In genomic region chr14:89231426-89232113, GRCh38 we compare ENCODE assay signal across 16 cellular contexts.
DNase-seq lines count a peak whose midpoint lies in the region; ATAC-seq and TF ChIP-seq lines count a peak whose summit lies in the region.
"Had no signal": no experiment of that assay in that cellular context is flagged by ENCODE, and none has a peak within 500 bp of the region (broad histone marks: within the 10 kb centered on the region; RNA-seq: fewer than 3 reads in every experiment).

No MANE protein-coding gene starts in this region.

- no peak overlapping the region for H3K4me3 Mint-ChIP-seq in stimulated activated naive CD8-positive, alpha-beta T cell treated with anti-CD3 and anti-CD28 coated beads, Interleukin-15, Interleukin-2, amounts not matched to agents 100 ng/mL and 50 ng/mL, for 24 hours
- no peak overlapping the region for H3K4me3 Mint-ChIP-seq in stimulated activated naive CD8-positive, alpha-beta T cell treated with anti-CD3 and anti-CD28 coated beads, Interleukin-15, amount 100 ng/mL, for 72 hours
- no peak overlapping the region for H3K4me3 Mint-ChIP-seq in nephron progenitor cell

- H3K27me3 ChIP-seq in vagina (no peaks in the 10 kb centered on the region), Karpas-422 (ENCODE audit: low read length) (no peaks in the 10 kb centered on the region)

- no peak overlapping the region for H3K4me3 ChIP-seq in vagina
- no peak overlapping the region for H3K4me3 ChIP-seq in Karpas-422 (ENCODE audit: low read length)
- H3K4me3 ChIP-seq: A549, GM12878, K562, PC-9 had no signal

- H3K9me3 Mint-ChIP-seq in stimulated activated naive CD8-positive, alpha-beta T cell treated with anti-CD3 and anti-CD28 coated beads, Interleukin-15, Interleukin-2, amounts not matched to agents 100 ng/mL and 50 ng/mL, for 24 hours: no peaks in the 10 kb centered on the region
- H3K9me3 Mint-ChIP-seq in stimulated activated naive CD8-positive, alpha-beta T cell treated with anti-CD3 and anti-CD28 coated beads, Interleukin-15, amount 100 ng/mL, for 72 hours: peaks cover 5 to 9% of the 10 kb centered on the region in 2 donors
- peaks cover 11% of the 10 kb centered on the region for H3K9me3 Mint-ChIP-seq in nephron progenitor cell

- no peaks in the 10 kb centered on the region for H3K79me2 ChIP-seq in Karpas-422 (ENCODE audit: low read length)

- H3K9me3 ChIP-seq in vagina (no peaks in the 10 kb centered on the region), Karpas-422 (ENCODE audit: low read length) (no peaks in the 10 kb centered on the region)
- H3K9me3 ChIP-seq: A549, SK-N-SH had no signal

- no peaks in the 10 kb centered on the region for H4K20me1 ChIP-seq in Karpas-422 (ENCODE audit: insufficient read depth, low read depth, low read length)

- TF ChIP-seq CTCF in nephron progenitor cell (IDR thresholded peaks at IDR 0.05): no peak
- TF ChIP-seq CTCF in vagina (IDR thresholded peaks at IDR 0.05): no peak

- H3K36me3 ChIP-seq in vagina: no peaks in the 10 kb centered on the region
- H3K36me3 ChIP-seq in Karpas-422 (ENCODE audit: insufficient read depth, low read length): no peaks in the 10 kb centered on the region

- H3K27me3 Mint-ChIP-seq in stimulated activated naive CD8-positive, alpha-beta T cell treated with anti-CD3 and anti-CD28 coated beads, Interleukin-15, Interleukin-2, amounts not matched to agents 100 ng/mL and 50 ng/mL, for 24 hours: no peaks in the 10 kb centered on the region
- H3K27me3 Mint-ChIP-seq in stimulated activated naive CD8-positive, alpha-beta T cell treated with anti-CD3 and anti-CD28 coated beads, Interleukin-15, amount 100 ng/mL, for 72 hours: no peaks in the 10 kb centered on the region
- H3K27me3 Mint-ChIP-seq in nephron progenitor cell (ENCODE audit: low read depth, poor library complexity): peaks cover 10% of the 10 kb centered on the region

- H3K9ac ChIP-seq in Karpas-422 (ENCODE audit: low read length): no peak overlapping the region
- H3K9ac ChIP-seq: SK-N-SH had no signal

- H3K9me2 ChIP-seq in Karpas-422 (replicated peaks; ENCODE audit: insufficient read depth, low read length): no peaks in the 10 kb centered on the region
- H3K9me2 ChIP-seq: SK-N-SH had no signal

- peaks cover 69% of the 10 kb centered on the region for H3K4me1 Mint-ChIP-seq in stimulated activated naive CD8-positive, alpha-beta T cell treated with anti-CD3 and anti-CD28 coated beads, Interleukin-15, Interleukin-2, amounts not matched to agents 100 ng/mL and 50 ng/mL, for 24 hours (ENCODE audit: low read depth)
- H3K4me1 Mint-ChIP-seq in stimulated activated naive CD8-positive, alpha-beta T cell treated with anti-CD3 and anti-CD28 coated beads, Interleukin-15, amount 100 ng/mL, for 72 hours: peaks cover 64% of the 10 kb centered on the region
- peaks cover 53% of the 10 kb centered on the region for H3K4me1 Mint-ChIP-seq in nephron progenitor cell

- no peak overlapping the region for H3K4me2 ChIP-seq in Karpas-422 (ENCODE audit: low read depth, low read length, poor library complexity, severe bottlenecking)
- H3K4me2 ChIP-seq: A549, PC-9, SK-N-SH had no signal

- intact Hi-C loops in vagina (cut with DNase I): no loop called here

- H3K27ac ChIP-seq in vagina: peak overlapping the region; percentile 75
- H3K27ac ChIP-seq in Karpas-422 (ENCODE audit: low read length): no peak overlapping the region
- H3K27ac ChIP-seq: A549, PC-9 had no signal

- peaks cover 56% of the 10 kb centered on the region for H3K4me1 ChIP-seq in vagina
- no peaks in the 10 kb centered on the region for H3K4me1 ChIP-seq in Karpas-422 (ENCODE audit: low read length)
- H3K4me1 ChIP-seq: A549 had no signal

- peaks cover 42% of the 10 kb centered on the region for H3K36me3 Mint-ChIP-seq in stimulated activated naive CD8-positive, alpha-beta T cell treated with anti-CD3 and anti-CD28 coated beads, Interleukin-15, Interleukin-2, amounts not matched to agents 100 ng/mL and 50 ng/mL, for 24 hours (ENCODE audit: low read depth)
- H3K36me3 Mint-ChIP-seq in nephron progenitor cell (ENCODE audit: low read depth): peaks cover 11% of the 10 kb centered on the region

- TF ChIP-seq POLR2A in vagina (IDR thresholded peaks at IDR 0.05): no peak

- ATAC-seq in stimulated activated naive CD8-positive, alpha-beta T cell treated with anti-CD3 and anti-CD28 coated beads, Interleukin-15, amount 100 ng/mL, for 72 hours: no peak
- ATAC-seq in HG03439 (IDR thresholded peaks at IDR 0.05; ENCODE audit: unreplicated experiment): no peak
- ATAC-seq: A549, GM12878, K562 had no signal

- no peak overlapping the region for H2AFZ ChIP-seq in Karpas-422 (ENCODE audit: low read length)
- H2AFZ ChIP-seq: PC-9 had no signal

- peak overlapping the region; percentile 45 for H3K27ac Mint-ChIP-seq in stimulated activated naive CD8-positive, alpha-beta T cell treated with anti-CD3 and anti-CD28 coated beads, Interleukin-15, Interleukin-2, amounts not matched to agents 100 ng/mL and 50 ng/mL, for 24 hours
- H3K27ac Mint-ChIP-seq in stimulated activated naive CD8-positive, alpha-beta T cell treated with anti-CD3 and anti-CD28 coated beads, Interleukin-15, amount 100 ng/mL, for 72 hours: no peak overlapping the region
- peak overlapping the region; percentile 17 for H3K27ac Mint-ChIP-seq in nephron progenitor cell

- DNase-seq in stimulated activated naive CD8-positive, alpha-beta T cell treated with anti-CD3 and anti-CD28 coated beads, Interleukin-15, amount 100 ng/mL, for 72 hours: no peak
- peak; percentile 78 for DNase-seq in cerebellum (ENCODE audit: low spot score)
- DNase-seq in nephron progenitor cell: no peak
- DNase-seq in vagina (ENCODE audit: extremely low spot score in 2 of 2): no peak
- DNase-seq in Karpas-422: no peak
- no peak for DNase-seq in activated CD4-positive, alpha-beta T cell treated with anti-CD3 and anti-CD28 coated beads, Interleukin-2, amount 50 U/mL, for 1 hour
- DNase-seq: Calu3, NCI-H1092 treated with DMSO at 0.1 percent for 48 hours, NCI-H187, PC-9, SK-N-SH had no signal

Comparison
In these comparisons a context has a peak if more than half of its experiments do, and no peak if none do; other contexts are left out.
1. H3K27ac Mint-ChIP-seq: peak in stimulated activated naive CD8-positive, alpha-beta T cell treated with anti-CD3 and anti-CD28 coated beads, Interleukin-15, Interleukin-2, amounts not matched to agents 100 ng/mL and 50 ng/mL, for 24 hours (single experiment) and nephron progenitor cell (single experiment); none in stimulated activated naive CD8-positive, alpha-beta T cell treated with anti-CD3 and anti-CD28 coated beads, Interleukin-15, amount 100 ng/mL, for 72 hours (0 of 2).